ENCODE assay signal across 23 cellular contexts in the genomic region with DNA sequence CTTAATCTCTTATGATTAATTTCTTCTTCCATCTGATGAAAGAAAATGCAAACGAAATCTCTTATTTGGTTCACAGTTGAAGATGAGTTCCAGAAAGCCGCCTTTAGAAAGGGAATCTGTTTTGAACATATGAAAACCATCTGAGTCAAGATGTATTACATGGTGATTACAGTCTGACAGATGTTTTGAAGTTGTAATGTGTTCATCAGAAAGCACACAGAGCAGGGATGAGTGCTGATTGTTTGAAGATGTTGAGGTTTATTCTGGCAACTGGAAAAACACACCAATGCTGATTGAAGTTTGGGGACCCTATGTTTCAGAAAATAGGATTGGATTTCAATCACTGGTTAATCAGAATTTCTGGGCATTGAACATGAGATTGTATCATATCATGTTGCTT.
"Had no signal": no experiment of that assay in that cellular context is flagged by ENCODE, and none has a peak within 500 bp of the region (broad histone marks: within the 10 kb centered on the region; RNA-seq: fewer than 3 reads in every experiment).

No MANE protein-coding gene starts in this region.

- H3K4me1 Mint-ChIP-seq: mesothelial cell of epicardium; naive B cell; natural killer cell; nephron progenitor cell; stimulated activated effector memory CD8-positive, alpha-beta T cell treated with anti-CD3 and anti-CD28 coated beads, Interleukin-12 subunit alpha, Interleukin-12 subunit beta, amount 100 ng/mL, for 72 hours had no signal

- H3K36me3 Mint-ChIP-seq: mesothelial cell of epicardium; naive B cell; natural killer cell; stimulated activated effector memory CD8-positive, alpha-beta T cell treated with anti-CD3 and anti-CD28 coated beads, Interleukin-12 subunit alpha, Interleukin-12 subunit beta, amount 100 ng/mL, for 72 hours; type B pancreatic cell had no signal

- H3K36me3 ChIP-seq: left ventricle myocardium inferior, ovary, right atrium auricular region, spleen, suprapubic skin, thoracic aorta, tibial nerve, uterus had no signal

- DNase-seq: hippocampal formation; islet precursor cell; left ventricle myocardium inferior; naive B cell; natural killer cell; nephron progenitor cell; ovary; spleen; stimulated activated CD4-positive, alpha-beta T cell treated with anti-CD3 and anti-CD28 coated beads, Interleukin-4, amount 100 ng/mL, for 24 hours; stimulated activated naive CD4-positive, alpha-beta T cell; uterus had no signal

- H3K27ac Mint-ChIP-seq: mesothelial cell of epicardium; naive B cell; natural killer cell; nephron progenitor cell; progenitor cell of endocrine pancreas; stimulated activated effector memory CD8-positive, alpha-beta T cell treated with anti-CD3 and anti-CD28 coated beads, Interleukin-12 subunit alpha, Interleukin-12 subunit beta, amount 100 ng/mL, for 72 hours; stimulated activated naive CD8-positive, alpha-beta T cell treated with anti-CD3 and anti-CD28 coated beads, Interleukin-15, Interleukin-2, amounts not matched to agents 100 ng/mL and 50 ng/mL, for 24 hours; type B pancreatic cell had no signal

- H3K4me1 ChIP-seq: left ventricle myocardium inferior, right atrium auricular region, spleen, suprapubic skin, tibial nerve, uterus had no signal

- H3K9me3 ChIP-seq: left ventricle myocardium inferior, ovary, right atrium auricular region, suprapubic skin, thoracic aorta, tibial nerve, uterus had no signal

- H3K9me3 Mint-ChIP-seq: mesothelial cell of epicardium; naive B cell; natural killer cell; nephron progenitor cell; stimulated activated effector memory CD8-positive, alpha-beta T cell treated with anti-CD3 and anti-CD28 coated beads, Interleukin-12 subunit alpha, Interleukin-12 subunit beta, amount 100 ng/mL, for 72 hours; stimulated activated naive CD8-positive, alpha-beta T cell treated with anti-CD3 and anti-CD28 coated beads, Interleukin-15, Interleukin-2, amounts not matched to agents 100 ng/mL and 50 ng/mL, for 24 hours; type B pancreatic cell had no signal

- ATAC-seq: natural killer cell; sciatic nerve; stimulated activated effector memory CD8-positive, alpha-beta T cell treated with anti-CD3 and anti-CD28 coated beads, Interleukin-12 subunit alpha, Interleukin-12 subunit beta, amount 100 ng/mL, for 72 hours had no signal

- H3K4me3 ChIP-seq: left ventricle myocardium inferior, lung, ovary, right atrium auricular region, skin epidermis, spleen, suprapubic skin, thoracic aorta, tibial nerve, uterus had no signal

- H3K27me3 Mint-ChIP-seq: naive B cell; progenitor cell of endocrine pancreas; stimulated activated naive CD8-positive, alpha-beta T cell treated with anti-CD3 and anti-CD28 coated beads, Interleukin-15, Interleukin-2, amounts not matched to agents 100 ng/mL and 50 ng/mL, for 24 hours; type B pancreatic cell had no signal

- H3K27ac ChIP-seq: left ventricle myocardium inferior, ovary, right atrium auricular region, skin epidermis, spleen, suprapubic skin, thoracic aorta, tibial nerve, uterus had no signal

- H3K27me3 ChIP-seq: ovary, right atrium auricular region, spleen, suprapubic skin, tibial nerve, uterus had no signal

- H3K4me3 Mint-ChIP-seq: mesothelial cell of epicardium; naive B cell; natural killer cell; nephron progenitor cell; stimulated activated effector memory CD8-positive, alpha-beta T cell treated with anti-CD3 and anti-CD28 coated beads, Interleukin-12 subunit alpha, Interleukin-12 subunit beta, amount 100 ng/mL, for 72 hours; stimulated activated naive CD8-positive, alpha-beta T cell treated with anti-CD3 and anti-CD28 coated beads, Interleukin-15, Interleukin-2, amounts not matched to agents 100 ng/mL and 50 ng/mL, for 24 hours; type B pancreatic cell had no signal
